Comparison of ENCODE assay signal across 1 cellular context in the genomic region with DNA sequence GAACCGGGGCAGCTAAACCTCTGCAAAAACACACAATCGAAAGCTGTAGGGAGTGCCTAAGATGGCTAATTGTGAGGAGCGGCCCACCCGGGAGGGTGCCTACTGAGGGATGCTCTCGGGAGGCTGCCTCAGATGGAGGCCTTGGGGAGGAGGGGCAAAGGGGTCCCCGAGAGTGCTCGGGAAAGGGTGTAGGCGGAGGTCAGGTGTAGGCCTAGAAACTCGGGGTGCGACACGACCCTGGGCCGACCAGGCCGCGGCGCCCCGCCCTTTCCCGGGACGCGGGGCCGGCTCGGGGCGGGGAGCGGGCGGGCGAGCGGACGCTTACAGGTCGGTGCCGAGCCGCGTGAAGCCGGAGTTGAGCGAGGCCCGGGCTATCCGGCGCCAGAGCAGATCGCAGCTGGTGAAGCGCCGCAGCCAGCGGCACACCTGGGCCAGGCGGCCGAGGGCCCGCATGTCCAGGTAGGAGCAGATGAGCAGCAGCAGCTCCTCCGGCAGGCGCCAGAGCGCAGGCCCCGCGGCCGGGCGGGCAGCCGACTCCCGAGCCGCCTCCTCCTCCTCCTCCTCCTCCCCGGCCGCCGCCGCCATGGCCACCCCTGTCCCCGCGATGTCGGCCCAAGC.
TF ChIP-seq lines count a peak whose summit lies in the region.

No MANE protein-coding gene starts in this region.

TF ChIP-seq in SK-N-SH, 30 proteins besides CTCF, POLR2A, EP300 and RAD21 (continued from another document):
- TF ChIP-seq, protein P1, sequence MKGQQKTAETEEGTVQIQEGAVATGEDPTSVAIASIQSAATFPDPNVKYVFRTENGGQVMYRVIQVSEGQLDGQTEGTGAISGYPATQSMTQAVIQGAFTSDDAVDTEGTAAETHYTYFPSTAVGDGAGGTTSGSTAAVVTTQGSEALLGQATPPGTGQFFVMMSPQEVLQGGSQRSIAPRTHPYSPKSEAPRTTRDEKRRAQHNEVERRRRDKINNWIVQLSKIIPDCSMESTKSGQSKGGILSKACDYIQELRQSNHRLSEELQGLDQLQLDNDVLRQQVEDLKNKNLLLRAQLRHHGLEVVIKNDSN (IDR thresholded peaks at IDR 0.05; ENCODE audit: borderline replicate concordance, low read depth), result no peak
- TF ChIP-seq, protein P2, sequence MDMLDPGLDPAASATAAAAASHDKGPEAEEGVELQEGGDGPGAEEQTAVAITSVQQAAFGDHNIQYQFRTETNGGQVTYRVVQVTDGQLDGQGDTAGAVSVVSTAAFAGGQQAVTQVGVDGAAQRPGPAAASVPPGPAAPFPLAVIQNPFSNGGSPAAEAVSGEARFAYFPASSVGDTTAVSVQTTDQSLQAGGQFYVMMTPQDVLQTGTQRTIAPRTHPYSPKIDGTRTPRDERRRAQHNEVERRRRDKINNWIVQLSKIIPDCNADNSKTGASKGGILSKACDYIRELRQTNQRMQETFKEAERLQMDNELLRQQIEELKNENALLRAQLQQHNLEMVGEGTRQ (IDR thresholded peaks at IDR 0.05; ENCODE audit: borderline replicate concordance, low read depth, low read length), result no peak
- no peak for TF ChIP-seq RXRA (IDR thresholded peaks at IDR 0.05; ENCODE audit: borderline replicate concordance, low read depth)
- no peak for TF ChIP-seq MEF2A (IDR thresholded peaks at IDR 0.05; ENCODE audit: borderline replicate concordance, low read depth)
- no peak for TF ChIP-seq ELF1 (IDR thresholded peaks at IDR 0.05)
- no peak; the same call in 1 of the 2 replicates for TF ChIP-seq MXI1 (IDR thresholded peaks at IDR 0.05; ENCODE audit: low read depth, low read length)
- TF ChIP-seq RCOR1 (IDR thresholded peaks at IDR 0.05; ENCODE audit: low read length), result no peak
- TF ChIP-seq JUND (IDR thresholded peaks at IDR 0.05), result no peak
- no peak for TF ChIP-seq FOXM1 (IDR thresholded peaks at IDR 0.05; ENCODE audit: low read depth)
- no peak for TF ChIP-seq GATA2 (CRISPR knock-in tag; IDR thresholded peaks at IDR 0.05)
- no peak for TF ChIP-seq GABPA (IDR thresholded peaks at IDR 0.05; ENCODE audit: low read depth)
- TF ChIP-seq TAF1 (IDR thresholded peaks at IDR 0.05; ENCODE audit: borderline replicate concordance, low read depth, low read length), result peak; percentile 8
- TF ChIP-seq, protein P3, sequence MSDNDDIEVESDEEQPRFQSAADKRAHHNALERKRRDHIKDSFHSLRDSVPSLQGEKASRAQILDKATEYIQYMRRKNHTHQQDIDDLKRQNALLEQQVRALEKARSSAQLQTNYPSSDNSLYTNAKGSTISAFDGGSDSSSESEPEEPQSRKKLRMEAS (IDR thresholded peaks at IDR 0.05; ENCODE audit: low read depth), result peak; percentile 40
- TF ChIP-seq NRF1 (IDR thresholded peaks at IDR 0.05; ENCODE audit: low read depth, low read length), result no peak
- TF ChIP-seq TCF12 (IDR thresholded peaks at IDR 0.05), result no peak
- TF ChIP-seq RFX5 (IDR thresholded peaks at IDR 0.05; ENCODE audit: low read length), result no peak
- TF ChIP-seq, protein P4, sequence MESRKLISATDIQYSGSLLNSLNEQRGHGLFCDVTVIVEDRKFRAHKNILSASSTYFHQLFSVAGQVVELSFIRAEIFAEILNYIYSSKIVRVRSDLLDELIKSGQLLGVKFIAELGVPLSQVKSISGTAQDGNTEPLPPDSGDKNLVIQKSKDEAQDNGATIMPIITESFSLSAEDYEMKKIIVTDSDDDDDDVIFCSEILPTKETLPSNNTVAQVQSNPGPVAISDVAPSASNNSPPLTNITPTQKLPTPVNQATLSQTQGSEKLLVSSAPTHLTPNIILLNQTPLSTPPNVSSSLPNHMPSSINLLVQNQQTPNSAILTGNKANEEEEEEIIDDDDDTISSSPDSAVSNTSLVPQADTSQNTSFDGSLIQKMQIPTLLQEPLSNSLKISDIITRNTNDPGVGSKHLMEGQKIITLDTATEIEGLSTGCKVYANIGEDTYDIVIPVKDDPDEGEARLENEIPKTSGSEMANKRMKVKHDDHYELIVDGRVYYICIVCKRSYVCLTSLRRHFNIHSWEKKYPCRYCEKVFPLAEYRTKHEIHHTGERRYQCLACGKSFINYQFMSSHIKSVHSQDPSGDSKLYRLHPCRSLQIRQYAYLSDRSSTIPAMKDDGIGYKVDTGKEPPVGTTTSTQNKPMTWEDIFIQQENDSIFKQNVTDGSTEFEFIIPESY (IDR thresholded peaks at IDR 0.05; ENCODE audit: borderline replicate concordance, low read depth), result no peak
- TF ChIP-seq SIN3A (IDR thresholded peaks at IDR 0.05; ENCODE audit: borderline replicate concordance, low read depth, low read length), result no peak
- TF ChIP-seq, protein P5, sequence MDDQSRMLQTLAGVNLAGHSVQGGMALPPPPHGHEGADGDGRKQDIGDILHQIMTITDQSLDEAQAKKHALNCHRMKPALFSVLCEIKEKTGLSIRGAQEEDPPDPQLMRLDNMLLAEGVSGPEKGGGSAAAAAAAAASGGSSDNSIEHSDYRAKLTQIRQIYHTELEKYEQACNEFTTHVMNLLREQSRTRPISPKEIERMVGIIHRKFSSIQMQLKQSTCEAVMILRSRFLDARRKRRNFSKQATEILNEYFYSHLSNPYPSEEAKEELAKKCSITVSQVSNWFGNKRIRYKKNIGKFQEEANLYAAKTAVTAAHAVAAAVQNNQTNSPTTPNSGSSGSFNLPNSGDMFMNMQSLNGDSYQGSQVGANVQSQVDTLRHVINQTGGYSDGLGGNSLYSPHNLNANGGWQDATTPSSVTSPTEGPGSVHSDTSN (IDR thresholded peaks at IDR 0.05), result 0 out of 2 replicates have a peak, but pooled peaks have one; percentile 32
- TF ChIP-seq EZH2phosphoT487 (IDR thresholded peaks at IDR 0.05; ENCODE audit: borderline replicate concordance, low read depth), result no peak
- peak; percentile 23; the same call in 1 of the 2 replicates for TF ChIP-seq YY1 (IDR thresholded peaks at IDR 0.05; ENCODE audit: low read depth)
- no peak for TF ChIP-seq TEAD4 (IDR thresholded peaks at IDR 0.05; ENCODE audit: borderline replicate concordance, insufficient read depth)
